Comparison of ENCODE assay signal across 9 cellular contexts in the genomic region with DNA sequence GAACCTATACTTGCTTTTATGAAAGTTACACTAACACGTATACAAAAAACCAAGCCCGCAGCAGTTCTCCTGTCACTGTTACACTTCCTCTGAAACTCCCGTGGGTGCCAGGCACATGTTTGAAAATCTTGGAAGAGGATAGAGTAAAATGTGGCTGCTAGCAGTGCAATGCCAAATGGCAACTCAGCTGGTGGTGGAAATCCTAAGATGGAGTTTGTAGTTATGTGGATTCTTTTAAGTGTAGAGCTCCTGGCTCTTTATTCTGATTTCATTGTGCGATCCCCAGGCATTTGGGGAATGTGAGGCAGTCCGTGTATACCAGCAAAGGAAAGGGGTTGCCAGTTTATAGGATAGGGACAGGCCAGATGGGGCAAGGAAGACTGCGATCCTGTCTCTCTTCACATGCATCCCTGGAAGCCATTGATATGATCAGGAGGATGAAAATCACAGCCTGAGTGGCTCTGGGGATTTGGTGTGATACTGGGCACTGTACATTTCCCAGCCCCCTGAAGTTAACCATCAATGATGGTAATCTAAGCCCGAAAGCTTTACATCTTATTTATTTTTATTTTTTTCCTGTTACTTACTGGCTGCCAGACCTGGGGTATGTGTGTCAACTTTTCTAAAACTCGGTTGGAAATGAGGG. TPM values are rescaled to one million over a fixed set of nuclear protein-coding genes. Genes with fewer than 3 reads are reported as not detected.
DNase-seq lines count a peak whose midpoint lies in the region; ATAC-seq and TF ChIP-seq lines count a peak whose summit lies in the region.
"Had no signal": no experiment of that assay in that cellular context is flagged by ENCODE, and none has a peak within 500 bp of the region (broad histone marks: within the 10 kb centered on the region; RNA-seq: fewer than 3 reads in every experiment).

No MANE protein-coding gene starts in this region.

- BruUV-seq in PC-3 (replicated peaks; lab: Mats Ljungman, UMichigan) = TSS peak; percentile 42

- no peaks in the 10 kb centered on the region for H3F3A ChIP-seq in PC-3 (ENCODE audit: low read length, unreplicated experiment)

- no peak overlapping the region for H3K27ac ChIP-seq in PC-3 (ENCODE audit: low read length)
- no peak overlapping the region for H3K27ac ChIP-seq in psoas muscle

- peak overlapping the region; percentile 89 for H3K4me2 ChIP-seq in PC-3 (ENCODE audit: low read length)

- H3K9me2 ChIP-seq in PC-3 (replicated peaks; ENCODE audit: low read length) = no peaks in the 10 kb centered on the region; the same call in 1 of the 2 replicates

- intact Hi-C loops in PC-3 (cut with micrococcal nuclease) = loop anchor here (2.0 to 10.0 kb wide), 3 partner anchors 35 to 257 kb away; no protein-coding TSS in a partner anchor
- intact Hi-C loops in psoas muscle (cut with DNase I) = no loop called here

- POLR2A ChIA-PET in PC-3 (lab: Charles Lee; ENCODE audit: unreplicated experiment) = no interaction called here

- H3K27me3 ChIP-seq in PC-3 (ENCODE audit: low read length) (no peaks in the 10 kb centered on the region), psoas muscle (ENCODE audit: insufficient read depth in 3 of 3, low read length in 2 of 3) (peaks cover 2 to 17% (median 8%) of the 10 kb centered on the region in 3 donors)

- no peaks in the 10 kb centered on the region for H3K36me3 ChIP-seq in PC-3 (ENCODE audit: low read depth, low read length)
- no peaks in the 10 kb centered on the region for H3K36me3 ChIP-seq in psoas muscle (ENCODE audit: insufficient read depth in 1 of 2, low read depth in 1 of 2)

- H4K20me1 ChIP-seq in PC-3 (ENCODE audit: low read length) = no peaks in the 10 kb centered on the region

- H3K79me2 ChIP-seq in PC-3 (ENCODE audit: low read length) = no peaks in the 10 kb centered on the region

- H3K4me3 ChIP-seq in PC-3 (ENCODE audit: low read length) (peak overlapping the region; percentile 74), foreskin fibroblast (ENCODE audit: low read depth in 1 of 2, low read length in 2 of 2) (peak overlapping the region; percentile 71 to 81), psoas muscle (peak overlapping the region; percentile 65)

- ATAC-seq in PC-3 (no peak), psoas muscle (no peak)

- H2AFZ ChIP-seq in PC-3 (ENCODE audit: low read length) = peak overlapping the region; percentile 88

- DNase-seq in EL (peak; percentile 10), PC-3 (no peak), foreskin fibroblast (peak in 1 of 2 donors; percentile 23), psoas muscle (no peak), GM20000 (ENCODE audit: low spot score) (no peak), midbrain (lab: John Stamatoyannopoulos, UW) (no peak)
- no peak for DNase-seq in stimulated activated CD4-positive, alpha-beta T cell treated with anti-CD3 and anti-CD28 coated beads, Interleukin-4, amount 100 ng/mL, for 4 hours
- no peak for DNase-seq in activated CD4-positive, alpha-beta T cell treated with anti-CD3 and anti-CD28 coated beads, Interleukin-2, amount 50 U/mL, for 4 hours
- DNase-seq: NCI-H187 had no signal

- H3K9ac ChIP-seq in PC-3 (ENCODE audit: low read length) = no peak overlapping the region

- CTCF ChIA-PET in PC-3 (lab: Charles Lee) = no interaction called here

- H3K9me3 ChIP-seq in PC-3 (ENCODE audit: low read length) (no peaks in the 10 kb centered on the region), psoas muscle (no peaks in the 10 kb centered on the region)

- H3K4me1 ChIP-seq in PC-3 (ENCODE audit: insufficient read depth, low read length) (peaks cover 5% of the 10 kb centered on the region; the same call in 1 of the 2 replicates), psoas muscle (no peaks in the 10 kb centered on the region)

- 34 to 39% (median 38%) methylated on average over 8 of the region's 8 CpGs for WGBS in psoas muscle, 3 donors

- TF ChIP-seq CTCF in PC-3 (conservative IDR thresholded peaks at IDR 0.05; ENCODE audit: low read depth, low read length) (no peak), foreskin fibroblast (IDR thresholded peaks at IDR 0.05; ENCODE audit: low read depth, low read length) (no peak), psoas muscle (IDR thresholded peaks at IDR 0.05) (no peak), GM20000 (IDR thresholded peaks at IDR 0.05; ENCODE audit: extremely low read depth, missing control alignments) (no peak)

RNA-seq across cellular contexts. Expression of gene STAC, which starts 1.1 kb away (rescaled TPM):
- total RNA-seq in PC-3 (2014; rRNA removed) (4.4 and 6.7 TPM in 2 replicates), psoas muscle (1 to 10 TPM in 1 of 4 donors, under 1 TPM in 3; 0.19 to 1.5 (median 0.64) TPM)
- polyA plus RNA-seq in psoas muscle = under 1 TPM; 0.23 to 0.47 (median 0.43) TPM
